11 cellular contexts compared by ENCODE assay signal in the genomic region with DNA sequence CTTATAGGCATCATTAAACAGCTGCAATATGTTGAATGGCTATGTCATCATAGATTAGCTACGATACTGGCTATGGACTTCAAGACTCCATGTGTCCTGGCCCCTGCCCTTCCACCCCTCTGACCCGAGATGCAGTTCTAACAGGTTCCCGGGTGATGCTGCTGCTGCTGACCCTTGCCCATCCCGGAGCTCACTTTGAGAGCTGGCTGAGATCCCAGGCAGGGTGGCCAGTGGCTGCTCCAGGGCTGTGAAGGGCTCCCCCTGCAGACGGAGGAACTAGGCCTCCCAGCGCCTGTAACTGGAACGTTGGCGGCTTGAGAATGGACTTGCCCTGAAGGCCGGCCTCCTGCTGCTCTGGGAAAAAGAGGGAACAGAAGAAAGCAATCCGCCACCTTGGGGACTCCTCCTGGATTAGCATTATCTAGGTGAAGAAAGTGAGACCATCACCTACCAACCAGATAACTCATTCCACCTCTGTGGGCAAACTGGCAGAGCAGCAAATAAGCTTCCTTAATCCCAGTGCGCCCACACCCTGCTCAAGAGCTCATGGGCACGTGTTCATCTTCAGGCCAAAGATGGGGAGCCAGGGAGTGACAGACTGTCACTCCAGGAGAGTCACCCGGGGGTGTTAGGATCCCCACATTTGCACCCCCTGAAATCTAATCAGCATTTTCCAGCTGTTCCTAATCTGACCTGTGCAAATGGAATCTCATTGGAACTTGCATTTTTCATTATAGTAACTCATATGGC. TPM values are rescaled to one million over a fixed set of nuclear protein-coding genes. Genes with fewer than 3 reads are reported as not detected.
DNase-seq lines count a peak whose midpoint lies in the region; ATAC-seq, FAIRE-seq and TF ChIP-seq lines count a peak whose summit lies in the region.
"Had no signal": no experiment of that assay in that cellular context is flagged by ENCODE, and none has a peak within 500 bp of the region (broad histone marks: within the 10 kb centered on the region; RNA-seq: fewer than 3 reads in every experiment).

No MANE protein-coding gene starts in this region.

- no peaks in the 10 kb centered on the region for H3K36me3 ChIP-seq in BJ (ENCODE audit: control insufficient read depth, insufficient read depth, low read length)
- H3K36me3 ChIP-seq: tibial artery had no signal

- no peak overlapping the region for H3K4me3 Mint-ChIP-seq in HFFc6

- peaks cover 15% of the 10 kb centered on the region for H3K27me3 Mint-ChIP-seq in HFFc6 (ENCODE audit: insufficient read depth)

- peak; percentile 90 for ATAC-seq in left lobe of liver
- ATAC-seq in GM18861 (IDR thresholded peaks at IDR 0.05; ENCODE audit: unreplicated experiment): no peak
- ATAC-seq in HG02973 (IDR thresholded peaks at IDR 0.05; ENCODE audit: unreplicated experiment): no peak

- no peak overlapping the region for H3K4me3 ChIP-seq in BJ (ENCODE audit: low read depth, low read length)
- H3K4me3 ChIP-seq: tibial artery had no signal

- FAIRE-seq in frontal cortex (lab: Jason Lieb, UNC): no peak

- no peaks in the 10 kb centered on the region for H3K36me3 Mint-ChIP-seq in HFFc6 (ENCODE audit: low read depth)

- DNase-seq in BJ (ENCODE audit: low read depth) (no peak), HFFc6 (no peak), astrocyte of the hippocampus (ENCODE audit: low read depth, low spot score) (peak; percentile 30), left lobe of liver (ENCODE audit: low spot score) (peak; percentile 86), GM19238 (ENCODE audit: insufficient read length, low spot score) (no peak), frontal cortex (ENCODE audit: low spot score in 2 of 2) (no peak)
- DNase-seq: activated CD4-positive, alpha-beta T cell treated with anti-CD3 and anti-CD28 coated beads for 4 hours; effector memory CD4-positive, alpha-beta T cell had no signal

- no peaks in the 10 kb centered on the region for H3K9me3 Mint-ChIP-seq in HFFc6

- TF ChIP-seq CTCF in BJ (IDR thresholded peaks at IDR 0.05; ENCODE audit: insufficient read depth, low read depth, low read length): peak; percentile 29; the same call in 1 of the 2 replicates
- TF ChIP-seq CTCF in HFFc6 (IDR thresholded peaks at IDR 0.05): peak; percentile 48

- 0 out of 2 replicates have a peak, but pooled peaks cover 4% of the 10 kb centered on the region for H3K4me1 Mint-ChIP-seq in HFFc6 (ENCODE audit: low read depth)

- H3K27me3 ChIP-seq in BJ (ENCODE audit: control insufficient read depth, insufficient read depth, low read length): no peaks in the 10 kb centered on the region

- POLR2A ChIA-PET in BJ (lab: Charles Lee): no interaction called here

- CTCF ChIA-PET in BJ (lab: Yijun Ruan, JAX): interaction anchor here (0.6 to 11.0 kb wide), 16 partner anchors 10 to 1863 kb away, joined by 3 to 132 read pairs (median 3); no protein-coding TSS in a partner anchor

- no peak overlapping the region for H3K27ac Mint-ChIP-seq in HFFc6

RNA-seq across cellular contexts. Expression of a gene that starts 56.8 kb away (rescaled TPM):
- polyA plus RNA-seq in BJ (2011; rRNA removed): 15.8 and 21.2 TPM in 2 replicates
- polyA minus RNA-seq in BJ (2011; rRNA and poly(A)+ RNA removed): 16.7 and 17.4 TPM in 2 replicates
- total RNA-seq in HFFc6 (2021; fragmentation: NEBNext Ultra II Directional; extraction: Animal tissue kit (Norgen Biotek cat#: 25700)): 10 to 100 TPM in 4 of 6 experiments, 1 to 10 TPM in 2; 6.3 to 14.0 (median 11.8) TPM
- total RNA-seq in left lobe of liver: 17.8 TPM
- 2.9 TPM for total RNA-seq in frontal cortex

Comparison
In these comparisons a context has a peak if more than half of its experiments do, and no peak if none do; other contexts are left out.
1. DNase-seq: peak in astrocyte of the hippocampus (single experiment) and left lobe of liver (single experiment); none in BJ (single experiment), HFFc6 (single experiment), GM19238 (single experiment) and frontal cortex (0 of 2).